Comparison of ENCODE assay signal across 24 cellular contexts in the genomic region with DNA sequence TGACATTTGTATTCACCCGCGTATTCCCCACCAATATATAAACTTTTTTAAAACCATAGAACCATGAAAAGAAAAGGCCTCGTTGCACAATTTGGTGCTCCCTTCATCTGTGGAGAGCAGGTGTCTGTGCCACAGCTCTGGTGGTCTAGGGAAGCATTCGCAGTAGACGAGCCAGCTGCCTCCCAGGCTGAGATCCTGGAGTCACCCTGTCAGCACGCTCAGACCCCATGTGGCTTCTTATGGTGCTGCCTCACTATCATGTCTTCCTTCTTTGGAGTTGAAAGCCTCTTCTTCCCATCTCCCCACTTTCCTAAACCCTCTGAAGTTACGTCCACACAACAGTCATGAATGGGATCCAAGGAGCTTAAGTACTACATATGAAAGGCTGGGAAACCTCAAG.
"Had no signal": no experiment of that assay in that cellular context is flagged by ENCODE, and none has a peak within 500 bp of the region (broad histone marks: within the 10 kb centered on the region; RNA-seq: fewer than 3 reads in every experiment).

No MANE protein-coding gene starts in this region.

- H3K27ac ChIP-seq: neutrophil, pancreas, prostate gland, right lobe of liver, sigmoid colon, suprapubic skin, testis, tibial artery, transverse colon, upper lobe of right lung, uterus had no signal

- H3K36me3 ChIP-seq: neutrophil, pancreas, prostate gland, right lobe of liver, sigmoid colon, suprapubic skin, tibial artery, transverse colon, upper lobe of right lung, uterus had no signal

- H3K4me1 ChIP-seq: pancreas, prostate gland, right lobe of liver, suprapubic skin, testis, tibial artery, transverse colon, upper lobe of right lung, uterus had no signal

- H3K9me3 ChIP-seq: neutrophil, pancreas, prostate gland, right lobe of liver, sigmoid colon, suprapubic skin, testis, tibial artery, transverse colon, upper lobe of right lung, uterus had no signal

- H3K4me3 ChIP-seq: pancreas, prostate gland, right lobe of liver, sigmoid colon, suprapubic skin, testis, tibial artery, transverse colon, upper lobe of right lung, uterus had no signal

- DNase-seq: naive thymus-derived CD8-positive, alpha-beta T cell; nephron progenitor cell; nucleus accumbens; pancreas; right cardiac atrium; right lobe of liver; sigmoid colon; small intestine; stimulated activated CD4-positive, alpha-beta T cell treated with anti-CD3 and anti-CD28 coated beads, Interleukin-15, amount 100 ng/mL, for 24 hours; stimulated activated CD4-positive, alpha-beta T cell treated with anti-CD3 and anti-CD28 coated beads, Interleukin-4, amount 100 ng/mL, for 1 hour; stimulated activated CD4-positive, alpha-beta T cell treated with anti-CD3 and anti-CD28 coated beads, Interleukin-4, amount 100 ng/mL, for 4 hours; stimulated activated CD8-positive, alpha-beta memory T cell treated with anti-CD3 and anti-CD28 coated beads, Interleukin-4, amount 100 ng/mL, for 48 hours; stimulated activated naive CD4-positive, alpha-beta T cell; stimulated activated naive CD8-positive, alpha-beta T cell treated with anti-CD3 and anti-CD28 coated beads, Interleukin-15, amount 100 ng/mL, for 72 hours; stimulated activated naive CD8-positive, alpha-beta T cell treated with anti-CD3 and anti-CD28 coated beads, Interleukin-15, Interleukin-2, amounts not matched to agents 100 U/mL and 50 U/mL, for 24 hours; substantia nigra; testis; tibial artery; transverse colon; upper lobe of right lung; uterus had no signal

- H3K27me3 ChIP-seq: neutrophil, pancreas, right lobe of liver, sigmoid colon, suprapubic skin, testis, tibial artery, transverse colon, upper lobe of right lung, uterus had no signal
